ENCODE assay signal across 8 cellular contexts in genomic region chr22:38699143-38699542, GRCh38. TPM values are rescaled to one million over a fixed set of nuclear protein-coding genes. Genes with fewer than 3 reads are reported as not detected.
A peak's percentile ranks its signal among the peaks of the same experiment; 100 is the strongest.
DNase-seq lines count a peak whose midpoint lies in the region; ATAC-seq and TF ChIP-seq lines count a peak whose summit lies in the region.

No MANE protein-coding gene starts in this region.

- H3K36me3 Mint-ChIP-seq in activated CD8-positive, alpha-beta memory T cell treated with anti-CD3 and anti-CD28 coated beads, Interleukin-2, amount 10 ng/mL, durations not matched to agents 7 days and 5 days: peaks cover 43% of the 10 kb centered on the region

- no peak for ATAC-seq in activated CD8-positive, alpha-beta memory T cell treated with anti-CD3 and anti-CD28 coated beads, Interleukin-2, amount 10 ng/mL, durations not matched to agents 7 days and 5 days
- ATAC-seq in HG03571 (IDR thresholded peaks at IDR 0.05; ENCODE audit: unreplicated experiment): no peak
- ATAC-seq in HG02885 (IDR thresholded peaks at IDR 0.05; ENCODE audit: poor library complexity, unreplicated experiment): no peak

- H3K36me3 ChIP-seq in ascending aorta (peaks cover 0 to 4% of the 10 kb centered on the region in 2 donors), liver (ENCODE audit: control insufficient read depth in 4 of 4, insufficient read depth in 3 of 4, low read depth in 1 of 4, low read length in 3 of 4) (no peaks in the 10 kb centered on the region), tibial artery (peaks cover 0 to 4% (median 0%) of the 10 kb centered on the region in 3 donors)

- no peak for DNase-seq in activated CD8-positive, alpha-beta memory T cell treated with anti-CD3 and anti-CD28 coated beads, Interleukin-2, amount 10 ng/mL, durations not matched to agents 7 days and 5 days
- DNase-seq in activated CD8-positive, alpha-beta memory T cell treated with anti-CD3 and anti-CD28 coated beads for 24 hours: no peak
- DNase-seq in ascending aorta (ENCODE audit: low spot score in 2 of 2) (no peak), tibial artery (no peak), anterior cingulate cortex (lab: John Stamatoyannopoulos, UW) (no peak)

- peak overlapping the region; percentile 82 for H3K4me3 Mint-ChIP-seq in activated CD8-positive, alpha-beta memory T cell treated with anti-CD3 and anti-CD28 coated beads, Interleukin-2, amount 10 ng/mL, durations not matched to agents 7 days and 5 days

- intact Hi-C loops in ascending aorta (cut with DNase I) (no loop called here), tibial artery (cut with DNase I; ENCODE audit: low total_unique reads) (no loop called here)

- TF ChIP-seq CTCF in ascending aorta (IDR thresholded peaks at IDR 0.05): no peak
- no peak for TF ChIP-seq CTCF in liver (IDR thresholded peaks at IDR 0.05; ENCODE audit: low read depth, low read length, missing input control)
- no peak for TF ChIP-seq CTCF in tibial artery (IDR thresholded peaks at IDR 0.05)

- peak overlapping the region; percentile 89 to 97 for H3K9ac ChIP-seq in liver (ENCODE audit: low read depth in 1 of 2, low read length in 2 of 2)

- TF ChIP-seq RAD21 in liver (IDR thresholded peaks at IDR 0.05): no peak

- H3K4me1 ChIP-seq in ascending aorta (peaks cover 16 to 44% of the 10 kb centered on the region in 2 donors), liver (ENCODE audit: control insufficient read depth in 4 of 4, insufficient read depth in 4 of 4, low read length in 3 of 4) (peaks cover 8 to 37% (median 29%) of the 10 kb centered on the region in 4 donors), tibial artery (peaks cover 0 to 59% (median 36%) of the 10 kb centered on the region in 4 donors)

- H3K27me3 ChIP-seq in ascending aorta (no peaks in the 10 kb centered on the region), liver (ENCODE audit: control insufficient read depth in 4 of 4, insufficient read depth in 4 of 4, low read length in 3 of 4) (no peaks in the 10 kb centered on the region), tibial artery (no peaks in the 10 kb centered on the region)

- H3K9me3 ChIP-seq in ascending aorta (no peaks in the 10 kb centered on the region), liver (ENCODE audit: control insufficient read depth in 4 of 4, low read length in 3 of 4) (no peaks in the 10 kb centered on the region), tibial artery (no peaks in the 10 kb centered on the region)

- peak overlapping the region; percentile 99 for H3K27ac Mint-ChIP-seq in activated CD8-positive, alpha-beta memory T cell treated with anti-CD3 and anti-CD28 coated beads, Interleukin-2, amount 10 ng/mL, durations not matched to agents 7 days and 5 days

- H3K27ac ChIP-seq in ascending aorta (peak overlapping the region; percentile 94 to 98), liver (ENCODE audit: low read depth in 1 of 2, low read length in 2 of 2) (peak overlapping the region; percentile 90 to 98), tibial artery (peak overlapping the region; percentile 94 to 97)

- no peaks in the 10 kb centered on the region for H3K27me3 Mint-ChIP-seq in activated CD8-positive, alpha-beta memory T cell treated with anti-CD3 and anti-CD28 coated beads, Interleukin-2, amount 10 ng/mL, durations not matched to agents 7 days and 5 days

- H3K4me3 ChIP-seq in ascending aorta (peak overlapping the region; percentile 70 to 78), liver (ENCODE audit: low read depth in 1 of 3, low read length in 3 of 3) (peak overlapping the region; percentile 65 to 83 (median 66)), tibial artery (peak overlapping the region; percentile 68 to 77)

- no peaks in the 10 kb centered on the region for H3K9me3 Mint-ChIP-seq in activated CD8-positive, alpha-beta memory T cell treated with anti-CD3 and anti-CD28 coated beads, Interleukin-2, amount 10 ng/mL, durations not matched to agents 7 days and 5 days (ENCODE audit: low read depth)

- 75% methylated on average over 5 of the region's 5 CpGs for whole genome bisulfite sequencing in liver

- H3K4me1 Mint-ChIP-seq in activated CD8-positive, alpha-beta memory T cell treated with anti-CD3 and anti-CD28 coated beads, Interleukin-2, amount 10 ng/mL, durations not matched to agents 7 days and 5 days: peaks cover 57% of the 10 kb centered on the region

- CTCF ChIA-PET in activated CD8-positive, alpha-beta memory T cell treated with anti-CD3 and anti-CD28 coated beads, Interleukin-2, amount 10 ng/mL, durations not matched to agents 7 days and 5 days (lab: Charles Lee): interaction anchor here (1.2 to 4.2 kb wide), 5 partner anchors 8 to 67 kb away, joined by 3 to 43 read pairs (median 3); partner anchors contain the start of gene TOMM22

TF ChIP-seq in liver, 16 proteins besides CTCF, POLR2A, EP300 and RAD21:
- TF ChIP-seq SP1 (IDR thresholded peaks at IDR 0.05): no peak
- TF ChIP-seq REST (IDR thresholded peaks at IDR 0.05): no peak
- TF ChIP-seq GABPA (IDR thresholded peaks at IDR 0.05 in 1 of 2, conservative IDR thresholded peaks at IDR 0.05 in 1 of 2): no peak
- no peak for TF ChIP-seq FOXA1 (IDR thresholded peaks at IDR 0.05)

RNA-seq across cellular contexts. Expression of gene JOSD1, which starts 1.6 kb away (rescaled TPM):
- 10 to 100 TPM; 74.0 to 77.0 TPM for total RNA-seq in activated CD8-positive, alpha-beta memory T cell treated with anti-CD3 and anti-CD28 coated beads, Interleukin-2, amount 10 ng/mL, durations not matched to agents 7 days and 5 days
- total RNA-seq in ascending aorta (153 TPM), liver (10 to 100 TPM; 15.6 to 20.6 TPM)
- polyA plus RNA-seq in liver: 10 to 100 TPM in 1 of 2 donors, 1 to 10 TPM in 1; 3.4 to 13.8 TPM

RNA-seq across cellular contexts. Expression of gene GTPBP1, which starts 6.6 kb away (rescaled TPM):
- 100 to 1,000 TPM; 116 to 146 TPM for total RNA-seq in activated CD8-positive, alpha-beta memory T cell treated with anti-CD3 and anti-CD28 coated beads, Interleukin-2, amount 10 ng/mL, durations not matched to agents 7 days and 5 days
- total RNA-seq in ascending aorta (89.5 TPM), liver (10 to 100 TPM; 24.3 to 56.3 TPM)
- polyA plus RNA-seq in liver: 1 to 10 TPM; 5.3 to 7.8 TPM

RNA-seq across cellular contexts. Expression of gene TOMM22, which starts 17.4 kb away (rescaled TPM):
- 10 to 100 TPM; 61.1 to 94.9 TPM for total RNA-seq in activated CD8-positive, alpha-beta memory T cell treated with anti-CD3 and anti-CD28 coated beads, Interleukin-2, amount 10 ng/mL, durations not matched to agents 7 days and 5 days
- total RNA-seq in ascending aorta: 19.3 TPM
- total RNA-seq in liver: 10 to 100 TPM; 20.2 to 20.8 TPM
- polyA plus RNA-seq in liver: 10 to 100 TPM; 21.9 to 44.3 TPM

RNA-seq across cellular contexts. Expression of gene CBY1, which starts 42.7 kb away (rescaled TPM):
- total RNA-seq in activated CD8-positive, alpha-beta memory T cell treated with anti-CD3 and anti-CD28 coated beads, Interleukin-2, amount 10 ng/mL, durations not matched to agents 7 days and 5 days: 10 to 100 TPM; 11.2 to 12.0 TPM
- 14.0 TPM for total RNA-seq in ascending aorta
- total RNA-seq in liver: 1 to 10 TPM; 6.3 to 8.6 TPM
- 10 to 100 TPM in 1 of 2 donors, 1 to 10 TPM in 1; 9.3 to 14.9 TPM for polyA plus RNA-seq in liver

RNA-seq across cellular contexts. Expression of gene FAM227A, which starts 43.0 kb away (rescaled TPM):
- under 1 TPM; 0.12 to 0.40 TPM for total RNA-seq in activated CD8-positive, alpha-beta memory T cell treated with anti-CD3 and anti-CD28 coated beads, Interleukin-2, amount 10 ng/mL, durations not matched to agents 7 days and 5 days
- total RNA-seq in ascending aorta: 0.43 TPM
- total RNA-seq in liver: under 1 TPM; 0.05 to 0.42 TPM
- polyA plus RNA-seq in liver: under 1 TPM; 0.01 to 0.03 TPM
